In genomic region chr2:54471221-54471711, GRCh38 we compare ENCODE assay signal across 8 cellular contexts. TPM values are rescaled to one million over a fixed set of nuclear protein-coding genes. Genes with fewer than 3 reads are reported as not detected.
DNase-seq lines count a peak whose midpoint lies in the region; ATAC-seq and TF ChIP-seq lines count a peak whose summit lies in the region.

No MANE protein-coding gene starts in this region.

- no peak for TF ChIP-seq CTCF in chondrocyte (IDR thresholded peaks at IDR 0.05)
- no peak for TF ChIP-seq CTCF in GM13977 (IDR thresholded peaks at IDR 0.05; ENCODE audit: extremely low read depth, insufficient read depth, missing control alignments)

- H3K4me3 Mint-ChIP-seq in chondrocyte (ENCODE audit: unreplicated experiment): no peak overlapping the region

- ATAC-seq in GM21619 (IDR thresholded peaks at IDR 0.05; ENCODE audit: unreplicated experiment): peak; percentile 63

- peak overlapping the region; percentile 87 for H3K27ac Mint-ChIP-seq in chondrocyte (ENCODE audit: unreplicated experiment)

- in situ Hi-C loops in Caki2 (cut with HindIII; ENCODE audit: low pct_unique_long_range_greater_than_20kb, low sequenced_read_pairs) (no loop called here), GM13977 (cut with MboI; ENCODE audit: low pct_unique_long_range_greater_than_20kb, low sequenced_read_pairs, unreplicated experiment) (no loop called here)

- H3K36me3 Mint-ChIP-seq in chondrocyte (ENCODE audit: low read depth): no peaks in the 10 kb centered on the region

- peaks cover 85% of the 10 kb centered on the region for H3K4me1 Mint-ChIP-seq in chondrocyte (ENCODE audit: low read depth)

- DNase-seq in Caki2 (ENCODE audit: low read depth) (peak; percentile 83), LHCN-M2 (ENCODE audit: low read depth) (peak; percentile 81), chondrocyte (ENCODE audit: low spot score) (no peak), pulmonary artery endothelial cell (ENCODE audit: low read depth, low spot score) (peak; percentile 29), GM13977 (ENCODE audit: low spot score) (no peak), SIG-M5 (lab: John Stamatoyannopoulos, UW) (no peak)
- DNase-seq in activated CD4-positive, CD25-positive, alpha-beta regulatory T cell treated with anti-CD3 and anti-CD28 coated beads, Interleukin-2, amount 50 U/mL, for 72 hours: no peak

- H3K27me3 Mint-ChIP-seq in chondrocyte (ENCODE audit: low read depth): no peaks in the 10 kb centered on the region

- H3K9me3 Mint-ChIP-seq in chondrocyte (ENCODE audit: low read depth): no peaks in the 10 kb centered on the region

RNA-seq across cellular contexts. Expression of gene SPTBN1, which starts 15.1 kb away (rescaled TPM):
- total RNA-seq in Caki2 (2014; rRNA removed; shearing (Covaris generic); ENCODE audit: low replicate concordance): 96.7 and 110 TPM in 2 replicates
- total RNA-seq in LHCN-M2 (2014; rRNA removed) (137 and 169 TPM in 2 replicates), chondrocyte (275 to 297 TPM (median 293 TPM) in 3 replicates), pulmonary artery endothelial cell (339 and 445 TPM in 2 replicates)
- polyA plus RNA-seq in LHCN-M2 (2012): 114 TPM

Comparison
In these comparisons a context has a peak if more than half of its experiments do, and no peak if none do; other contexts are left out.
1. DNase-seq: peak in Caki2 (single experiment), LHCN-M2 (single experiment) and pulmonary artery endothelial cell (single experiment); none in chondrocyte (single experiment), GM13977 (single experiment), SIG-M5 (single experiment) and activated CD4-positive, CD25-positive, alpha-beta regulatory T cell treated with anti-CD3 and anti-CD28 coated beads, Interleukin-2, amount 50 U/mL, for 72 hours (single experiment).